13 cellular contexts compared by ENCODE assay signal in genomic region chr3:195178124-195178910, GRCh38.
A peak's percentile ranks its signal among the peaks of the same experiment; 100 is the strongest.
DNase-seq lines count a peak whose midpoint lies in the region; ATAC-seq, FAIRE-seq and TF ChIP-seq lines count a peak whose summit lies in the region.
"Had no signal": no experiment of that assay in that cellular context is flagged by ENCODE, and none has a peak within 500 bp of the region (broad histone marks: within the 10 kb centered on the region; RNA-seq: fewer than 3 reads in every experiment).

No MANE protein-coding gene starts in this region.

- in situ Hi-C loops in HepG2 (cut with HindIII; ENCODE audit: extremely low pct_ligation_motif_present, low pct_unique_long_range_greater_than_20kb) = no loop called here

- no peak for TF ChIP-seq POLR2A in HepG2 (IDR thresholded peaks at IDR 0.05; ENCODE audit: insufficient read depth in 1 of 2, low read depth in 2 of 2, low read length in 2 of 2)

- BruUV-seq in HepG2 (replicated peaks; lab: Mats Ljungman, UMichigan) (no TSS peak), OCI-LY7 (replicated peaks; lab: Mats Ljungman, UMichigan) (no TSS peak)

- no peaks in the 10 kb centered on the region for H3K9me3 ChIP-seq in BLaER1
- H3K9me3 ChIP-seq in HepG2 (ENCODE audit: low read length) = no peaks in the 10 kb centered on the region
- H3K9me3 ChIP-seq in OCI-LY7 (ENCODE audit: low read length) = no peaks in the 10 kb centered on the region
- H3K9me3 ChIP-seq: tibial nerve had no signal

- FAIRE-seq in HepG2 (lab: Jason Lieb, UNC) = no peak

- POLR2A ChIA-PET in HepG2 (lab: Yijun Ruan, JAX) = interaction anchor here (1.0 to 1.4 kb wide), 3 partner anchors 9 to 20 kb away, joined by 3 read pairs; no protein-coding TSS in a partner anchor
- POLR2A ChIA-PET in OCI-LY7 (lab: Charles Lee) = interaction anchor here (0.6 kb wide), 2 partner anchors 19 to 665 kb away, joined by 3 read pairs; no protein-coding TSS in a partner anchor

- DNase-seq in NCI-H1092 treated with DMSO at 0.1 percent for 48 hours (lab: John Stamatoyannopoulos, UW) = peak; percentile 83
- no peak for DNase-seq in HepG2 (ENCODE audit: low spot score)
- no peak for DNase-seq in DMS53 treated with DMSO at 0.1 percent for 48 hours (lab: John Stamatoyannopoulos, UW; ENCODE audit: unreplicated experiment)
- DNase-seq in OCI-LY7 (ENCODE audit: low spot score) = no peak
- no peak for DNase-seq in activated naive CD4-positive, alpha-beta T cell treated with anti-CD3 and anti-CD28 coated beads, Interleukin-2, amount 10 ng/mL, durations not matched to agents 7 days and 5 days
- DNase-seq: activated CD4-positive, alpha-beta T cell treated with anti-CD3 and anti-CD28 coated beads, Interleukin-2, amount 50 U/mL, for 48 hours; effector CD4-positive, alpha-beta T cell; H7; NCI-H82 had no signal

- peaks cover 26% of the 10 kb centered on the region for H3K4me1 Mint-ChIP-seq in activated T-helper 17 cell treated with anti-CD3 and anti-CD28 coated beads, Interleukin-2, amount 50 U/mL, for 72 hours
- H3K4me1 Mint-ChIP-seq in activated naive CD4-positive, alpha-beta T cell treated with anti-CD3 and anti-CD28 coated beads, Interleukin-2, amount 10 ng/mL, durations not matched to agents 7 days and 5 days = peaks cover 16% of the 10 kb centered on the region

- no peak overlapping the region for H3K4me3 Mint-ChIP-seq in activated T-helper 17 cell treated with anti-CD3 and anti-CD28 coated beads, Interleukin-2, amount 50 U/mL, for 72 hours
- no peak overlapping the region for H3K4me3 Mint-ChIP-seq in activated naive CD4-positive, alpha-beta T cell treated with anti-CD3 and anti-CD28 coated beads, Interleukin-2, amount 10 ng/mL, durations not matched to agents 7 days and 5 days

- H3K4me3 ChIP-seq in BLaER1 (no peak overlapping the region), HepG2 (replicated peaks in 1 of 3; ENCODE audit: insufficient read depth in 1 of 3, low read depth in 2 of 3, low read length in 3 of 3) (no peak overlapping the region), OCI-LY7 (ENCODE audit: low read depth, low read length, poor library complexity, severe bottlenecking) (no peak overlapping the region)
- H3K4me3 ChIP-seq: tibial nerve had no signal

- ATAC-seq in activated T-helper 17 cell treated with anti-CD3 and anti-CD28 coated beads, Interleukin-2, amount 50 U/mL, for 72 hours (replicated peaks) = no peak
- ATAC-seq in HepG2 (peak; percentile 24; the same call in 1 of the 3 replicates), HG03342 (IDR thresholded peaks at IDR 0.05; ENCODE audit: unreplicated experiment) (no peak)

- intact Hi-C loops in HepG2 (cut with micrococcal nuclease; ENCODE audit: unreplicated experiment) (loop anchor here (1.0 kb wide), 1 partner anchor 12 kb away; no protein-coding TSS in a partner anchor), OCI-LY7 (cut with micrococcal nuclease; ENCODE audit: unreplicated experiment) (no loop called here)

- peak overlapping the region; percentile 9 for H3K27ac Mint-ChIP-seq in activated T-helper 17 cell treated with anti-CD3 and anti-CD28 coated beads, Interleukin-2, amount 50 U/mL, for 72 hours
- no peak overlapping the region for H3K27ac Mint-ChIP-seq in activated naive CD4-positive, alpha-beta T cell treated with anti-CD3 and anti-CD28 coated beads, Interleukin-2, amount 10 ng/mL, durations not matched to agents 7 days and 5 days

- WGBS in HepG2 (ENCODE audit: low lambda C conversion rate) = 87% methylated on average over 15 of the region's 17 CpGs

- H3K9me2 ChIP-seq in OCI-LY7 (ENCODE audit: insufficient read depth, low read length) = no peaks in the 10 kb centered on the region

- no peaks in the 10 kb centered on the region for H3K9me3 Mint-ChIP-seq in activated T-helper 17 cell treated with anti-CD3 and anti-CD28 coated beads, Interleukin-2, amount 50 U/mL, for 72 hours
- no peaks in the 10 kb centered on the region for H3K9me3 Mint-ChIP-seq in activated naive CD4-positive, alpha-beta T cell treated with anti-CD3 and anti-CD28 coated beads, Interleukin-2, amount 10 ng/mL, durations not matched to agents 7 days and 5 days

- TF ChIP-seq RAD21 in HepG2 (CRISPR knock-in tag; IDR thresholded peaks at IDR 0.05) = no peak

- peak overlapping the region; percentile 21; the same call in 1 of the 2 replicates for H3K9ac ChIP-seq in BLaER1
- H3K9ac ChIP-seq in HepG2 (ENCODE audit: insufficient read depth, low read depth, low read length) = no peak overlapping the region

- peaks cover 5% of the 10 kb centered on the region for H3K36me3 Mint-ChIP-seq in activated T-helper 17 cell treated with anti-CD3 and anti-CD28 coated beads, Interleukin-2, amount 50 U/mL, for 72 hours (ENCODE audit: low read depth)
- H3K36me3 Mint-ChIP-seq in activated naive CD4-positive, alpha-beta T cell treated with anti-CD3 and anti-CD28 coated beads, Interleukin-2, amount 10 ng/mL, durations not matched to agents 7 days and 5 days = no peaks in the 10 kb centered on the region

- H4K20me1 ChIP-seq in BLaER1 (no peaks in the 10 kb centered on the region), HepG2 (ENCODE audit: insufficient read depth, low read length) (no peaks in the 10 kb centered on the region), OCI-LY7 (ENCODE audit: insufficient read depth, low read length) (no peaks in the 10 kb centered on the region; the same call in 1 of the 2 replicates)

- H3K27ac ChIP-seq in BLaER1 (peak overlapping the region; percentile 41; the same call in 1 of the 2 replicates), HepG2 (ENCODE audit: extremely low read length, insufficient read depth, low read length) (no peak overlapping the region), OCI-LY7 (ENCODE audit: low read depth, low read length, poor library complexity, severe bottlenecking) (no peak overlapping the region)
- H3K27ac ChIP-seq: tibial nerve had no signal

- TF ChIP-seq CTCF in HepG2 (CRISPR knock-in tag; IDR thresholded peaks at IDR 0.05) (no peak), OCI-LY7 (conservative IDR thresholded peaks at IDR 0.05; ENCODE audit: low read length) (no peak)

- TF ChIP-seq EP300 in HepG2 (IDR thresholded peaks at IDR 0.05; ENCODE audit: low read depth in 2 of 2, low read length in 2 of 2) (no peak), HepG2 (CRISPR knock-in tag; IDR thresholded peaks at IDR 0.05; ENCODE audit: borderline replicate concordance) (no peak)

- H3K36me3 ChIP-seq in BLaER1 (peaks cover 6% of the 10 kb centered on the region; the same call in 1 of the 2 replicates), HepG2 (replicated peaks in 1 of 2; ENCODE audit: control insufficient read depth in 1 of 2, insufficient read depth in 2 of 2, low read length in 2 of 2) (peaks cover 0 to 4% of the 10 kb centered on the region in 2 experiments; a peak in 1 of 5 replicates), OCI-LY7 (ENCODE audit: insufficient read depth, low read length) (peaks cover 6% of the 10 kb centered on the region; the same call in 1 of the 2 replicates)
- H3K36me3 ChIP-seq: tibial nerve had no signal

- H2AFZ ChIP-seq in HepG2 (ENCODE audit: low read length) (no peak overlapping the region), OCI-LY7 (ENCODE audit: low read length) (no peak overlapping the region)

- H3K27me3 Mint-ChIP-seq in activated T-helper 17 cell treated with anti-CD3 and anti-CD28 coated beads, Interleukin-2, amount 50 U/mL, for 72 hours = no peaks in the 10 kb centered on the region
- no peaks in the 10 kb centered on the region for H3K27me3 Mint-ChIP-seq in activated naive CD4-positive, alpha-beta T cell treated with anti-CD3 and anti-CD28 coated beads, Interleukin-2, amount 10 ng/mL, durations not matched to agents 7 days and 5 days

- H3K27me3 ChIP-seq in BLaER1 = no peaks in the 10 kb centered on the region
- no peaks in the 10 kb centered on the region for H3K27me3 ChIP-seq in HepG2 (ENCODE audit: control insufficient read depth in 1 of 2, insufficient read depth in 2 of 2, low read length in 2 of 2)
- H3K27me3 ChIP-seq: tibial nerve had no signal

- H3K4me2 ChIP-seq in BLaER1 = peak overlapping the region; percentile 93
- no peak overlapping the region for H3K4me2 ChIP-seq in HepG2 (ENCODE audit: low read depth, low read length)
- no peak overlapping the region for H3K4me2 ChIP-seq in OCI-LY7 (ENCODE audit: low read length)

- peaks cover 94% of the 10 kb centered on the region for H3K4me1 ChIP-seq in BLaER1
- peaks cover 43% of the 10 kb centered on the region for H3K4me1 ChIP-seq in HepG2 (ENCODE audit: insufficient read depth, low read length)
- H3K4me1 ChIP-seq in OCI-LY7 (ENCODE audit: insufficient read depth, low read length, poor library complexity, severe bottlenecking) = no peaks in the 10 kb centered on the region

- H3K79me2 ChIP-seq in HepG2 (ENCODE audit: insufficient read depth, low read length) (no peaks in the 10 kb centered on the region), OCI-LY7 (ENCODE audit: insufficient read depth, low read depth, low read length) (no peaks in the 10 kb centered on the region)

- CTCF ChIA-PET in HepG2 (lab: Yijun Ruan, JAX; ENCODE audit: low intra/inter-chr PET ratio, low total read pairs) (no interaction called here), OCI-LY7 (lab: Charles Lee; ENCODE audit: unreplicated experiment) (interaction anchor here (0.6 kb wide), 1 partner anchor 184 kb away, joined by 3 read pairs; no protein-coding TSS in a partner anchor)
- CTCF ChIA-PET in activated naive CD4-positive, alpha-beta T cell treated with anti-CD3 and anti-CD28 coated beads, Interleukin-2, amount 10 ng/mL, durations not matched to agents 7 days and 5 days (lab: Charles Lee) = interaction anchor here (0.7 kb wide), 1 partner anchor 208 kb away, joined by 4 read pairs; no protein-coding TSS in a partner anchor

TF ChIP-seq in HepG2, 621 proteins besides CTCF, POLR2A, EP300 and RAD21 (continues in another document):
- TF ChIP-seq PRDM4 (CRISPR knock-in tag; IDR thresholded peaks at IDR 0.05; ENCODE audit: borderline replicate concordance) = no peak
